Comparison of ENCODE assay signal across 8 cellular contexts in genomic region chr1:215568287-215568692, GRCh38. TPM values are rescaled to one million over a fixed set of nuclear protein-coding genes. Genes with fewer than 3 reads are reported as not detected.
DNase-seq lines count a peak whose midpoint lies in the region; ATAC-seq and TF ChIP-seq lines count a peak whose summit lies in the region.

No MANE protein-coding gene starts in this region.

- H3K4me3 ChIP-seq in neuron (ENCODE audit: low read length): peak overlapping the region; percentile 72
- no peak overlapping the region for H3K4me3 ChIP-seq in Karpas-422 (ENCODE audit: low read length)

- H3K4me2 ChIP-seq in Karpas-422 (ENCODE audit: low read depth, low read length, poor library complexity, severe bottlenecking): no peak overlapping the region

- no peaks in the 10 kb centered on the region for H4K20me1 ChIP-seq in Karpas-422 (ENCODE audit: insufficient read depth, low read depth, low read length)

- H3K4me1 Mint-ChIP-seq in activated CD8-positive, alpha-beta T cell treated with anti-CD3 and anti-CD28 coated beads for 36 hours (ENCODE audit: low read depth): peaks cover 20% of the 10 kb centered on the region

- intact Hi-C loops in activated CD8-positive, alpha-beta T cell treated with anti-CD3 and anti-CD28 coated beads for 36 hours (cut with micrococcal nuclease): no loop called here

- H3K9me3 ChIP-seq in neuron (ENCODE audit: low read length): no peaks in the 10 kb centered on the region
- H3K9me3 ChIP-seq in Karpas-422 (ENCODE audit: low read length): no peaks in the 10 kb centered on the region

- H3K36me3 Mint-ChIP-seq in activated CD8-positive, alpha-beta T cell treated with anti-CD3 and anti-CD28 coated beads for 36 hours (ENCODE audit: low read depth): no peaks in the 10 kb centered on the region

- POLR2A ChIA-PET in activated CD8-positive, alpha-beta T cell treated with anti-CD3 and anti-CD28 coated beads for 36 hours (lab: Charles Lee): no interaction called here

- no peaks in the 10 kb centered on the region for H3K9me2 ChIP-seq in Karpas-422 (replicated peaks; ENCODE audit: insufficient read depth, low read length)

- H3K4me1 ChIP-seq in neuron (ENCODE audit: insufficient read depth, low read length): peaks cover 10% of the 10 kb centered on the region
- no peaks in the 10 kb centered on the region for H3K4me1 ChIP-seq in Karpas-422 (ENCODE audit: low read length)

- DNase-seq in DMS 273 treated with DMSO at 0.1 percent for 48 hours (lab: John Stamatoyannopoulos, UW) (peak; percentile 65), foreskin melanocyte (peak; percentile 69), Karpas-422 (no peak)
- no peak for DNase-seq in activated CD8-positive, alpha-beta T cell treated with anti-CD3 and anti-CD28 coated beads for 36 hours

- CTCF ChIA-PET in activated CD8-positive, alpha-beta T cell treated with anti-CD3 and anti-CD28 coated beads for 36 hours (lab: Charles Lee): interaction anchor here (0.5 kb wide), 1 partner anchor 369 kb away, joined by 3 read pairs; no protein-coding TSS in a partner anchor

- peak overlapping the region; percentile 84 for H3K4me3 Mint-ChIP-seq in activated CD8-positive, alpha-beta T cell treated with anti-CD3 and anti-CD28 coated beads for 36 hours

- H3K27me3 Mint-ChIP-seq in activated CD8-positive, alpha-beta T cell treated with anti-CD3 and anti-CD28 coated beads for 36 hours: peaks cover 20% of the 10 kb centered on the region

- no peak overlapping the region for H3K9ac ChIP-seq in Karpas-422 (ENCODE audit: low read length)

- no peaks in the 10 kb centered on the region for H3K79me2 ChIP-seq in Karpas-422 (ENCODE audit: low read length)

- H3K27ac Mint-ChIP-seq in activated CD8-positive, alpha-beta T cell treated with anti-CD3 and anti-CD28 coated beads for 36 hours: peak overlapping the region; percentile 64

- no peaks in the 10 kb centered on the region for H3K9me3 Mint-ChIP-seq in activated CD8-positive, alpha-beta T cell treated with anti-CD3 and anti-CD28 coated beads for 36 hours

- H2AFZ ChIP-seq in neuron (ENCODE audit: low read depth, low read length) (peak overlapping the region; percentile 95), Karpas-422 (ENCODE audit: low read length) (no peak overlapping the region)

- H3K36me3 ChIP-seq in neuron (ENCODE audit: insufficient read depth, low read length): no peaks in the 10 kb centered on the region
- no peaks in the 10 kb centered on the region for H3K36me3 ChIP-seq in Karpas-422 (ENCODE audit: insufficient read depth, low read length)

- TF ChIP-seq CTCF in activated CD8-positive, alpha-beta T cell treated with anti-CD3 and anti-CD28 coated beads for 36 hours (IDR thresholded peaks at IDR 0.05): no peak

- no peak overlapping the region for H3K27ac ChIP-seq in Karpas-422 (ENCODE audit: low read length)

- ATAC-seq in HG02981 (IDR thresholded peaks at IDR 0.05; ENCODE audit: unreplicated experiment) (peak; percentile 4), HG02610 (IDR thresholded peaks at IDR 0.05; ENCODE audit: unreplicated experiment) (no peak), GM18868 (IDR thresholded peaks at IDR 0.05; ENCODE audit: unreplicated experiment) (no peak)
- no peak for ATAC-seq in activated CD8-positive, alpha-beta T cell treated with anti-CD3 and anti-CD28 coated beads for 36 hours

- no peaks in the 10 kb centered on the region for H3K27me3 ChIP-seq in neuron (ENCODE audit: insufficient read depth, low read length)
- H3K27me3 ChIP-seq in Karpas-422 (ENCODE audit: low read length): no peaks in the 10 kb centered on the region

RNA-seq across cellular contexts. Expression of gene KCTD3, which starts 1.2 kb away (rescaled TPM):
- 1 to 10 TPM; 1.5 TPM for total RNA-seq in activated CD8-positive, alpha-beta T cell treated with anti-CD3 and anti-CD28 coated beads for 36 hours
- total RNA-seq in Karpas-422 (2014; rRNA removed; shearing (Covaris generic); ENCODE audit: low replicate concordance): not detected in 2 replicates

Comparison
In these comparisons a context has a peak if more than half of its experiments do, and no peak if none do; other contexts are left out.
1. DNase-seq: peak in DMS 273 treated with DMSO at 0.1 percent for 48 hours (single experiment) and foreskin melanocyte (single experiment); none in activated CD8-positive, alpha-beta T cell treated with anti-CD3 and anti-CD28 coated beads for 36 hours (single experiment) and Karpas-422 (single experiment).